In the genomic region with DNA sequence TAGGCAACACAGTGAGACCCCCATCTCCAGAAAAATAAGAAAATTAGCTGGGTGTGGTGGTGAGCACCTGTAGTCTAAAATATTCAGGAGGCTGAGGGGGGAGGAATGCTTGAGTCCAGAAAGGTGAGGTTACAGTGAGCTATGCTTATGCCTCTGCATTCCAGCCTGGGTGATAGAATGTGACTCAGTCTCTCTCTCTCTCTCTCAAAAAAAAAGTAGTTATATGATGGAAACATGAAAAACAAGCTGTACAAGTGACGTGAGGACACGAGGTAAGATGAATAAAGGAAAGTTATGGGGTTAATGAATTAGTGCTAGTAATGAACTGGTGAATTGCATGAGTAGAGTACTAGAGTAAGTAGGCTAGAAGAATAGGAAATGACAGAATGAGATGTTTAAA, we compare ENCODE assay signal across 22 cellular contexts. TPM values are rescaled to one million over a fixed set of nuclear protein-coding genes. Genes with fewer than 3 reads are reported as not detected.
DNase-seq lines count a peak whose midpoint lies in the region; ATAC-seq, FAIRE-seq and TF ChIP-seq lines count a peak whose summit lies in the region.
"Had no signal": no experiment of that assay in that cellular context is flagged by ENCODE, and none has a peak within 500 bp of the region (broad histone marks: within the 10 kb centered on the region; RNA-seq: fewer than 3 reads in every experiment).

No MANE protein-coding gene starts in this region.

- H3K4me3 Mint-ChIP-seq in natural killer cell treated with Interleukin-12 subunit alpha and Interleukin-12 subunit beta and Interleukin-15 and Interleukin-18, amount 100 ng/mL, for 72 hours, result peak overlapping the region; percentile 2
- H3K4me3 Mint-ChIP-seq in natural killer cell, result no peak overlapping the region
- H3K4me3 Mint-ChIP-seq: CD4-positive, alpha-beta memory T cell; GM23338; IgD-negative memory B cell had no signal

- no peaks in the 10 kb centered on the region for H3K27me3 Mint-ChIP-seq in natural killer cell treated with Interleukin-12 subunit alpha and Interleukin-12 subunit beta and Interleukin-15 and Interleukin-18, amount 100 ng/mL, for 72 hours
- peaks cover 0 to 5% of the 10 kb centered on the region in 2 donors for H3K27me3 Mint-ChIP-seq in natural killer cell (ENCODE audit: low read depth in 2 of 2)
- H3K27me3 Mint-ChIP-seq: CD4-positive, alpha-beta memory T cell had no signal

- TF ChIP-seq CTCF in natural killer cell (IDR thresholded peaks at IDR 0.05) (no peak), epithelial cell of esophagus (IDR thresholded peaks at IDR 0.05; ENCODE audit: insufficient read depth, low read depth, low read length, missing control alignments) (no peak)

- peak; percentile 20 for FAIRE-seq in HTR-8/SVneo (lab: Jason Lieb, UNC)
- FAIRE-seq: GM12891, RCC 7860 had no signal

- H3K36me3 Mint-ChIP-seq in natural killer cell treated with Interleukin-12 subunit alpha and Interleukin-12 subunit beta and Interleukin-15 and Interleukin-18, amount 100 ng/mL, for 72 hours, result peaks cover 4% of the 10 kb centered on the region
- no peaks in the 10 kb centered on the region for H3K36me3 Mint-ChIP-seq in natural killer cell
- H3K36me3 Mint-ChIP-seq: CD4-positive, alpha-beta memory T cell had no signal

- peaks cover 20 to 23% of the 10 kb centered on the region in 2 donors for H3K4me1 Mint-ChIP-seq in natural killer cell treated with Interleukin-12 subunit alpha and Interleukin-12 subunit beta and Interleukin-15 and Interleukin-18, amount 100 ng/mL, for 72 hours (ENCODE audit: low read depth in 2 of 2)
- H3K4me1 Mint-ChIP-seq in natural killer cell, result peaks cover 0 to 6% of the 10 kb centered on the region in 2 donors
- H3K4me1 Mint-ChIP-seq: GM23338 had no signal

- H3K4me3 ChIP-seq in epithelial cell of esophagus (ENCODE audit: low read length), result no peak overlapping the region
- H3K4me3 ChIP-seq: GM23338, SJCRH30 had no signal

- intact Hi-C loops in natural killer cell (cut with micrococcal nuclease), result no loop called here

- no peak for ATAC-seq in natural killer cell treated with Interleukin-12 subunit alpha and Interleukin-12 subunit beta and Interleukin-15 and Interleukin-18, amount 100 ng/mL, for 72 hours
- ATAC-seq in natural killer cell (no peak), HG03045 (IDR thresholded peaks at IDR 0.05; ENCODE audit: unreplicated experiment) (no peak)
- ATAC-seq: GM23338 had no signal

- H3K27ac Mint-ChIP-seq in natural killer cell treated with Interleukin-12 subunit alpha and Interleukin-12 subunit beta and Interleukin-15 and Interleukin-18, amount 100 ng/mL, for 72 hours, result peak overlapping the region in 1 of 2 donors; percentile 26
- no peak overlapping the region for H3K27ac Mint-ChIP-seq in natural killer cell
- H3K27ac Mint-ChIP-seq: CD4-positive, alpha-beta memory T cell; GM23338; IgD-negative memory B cell had no signal

- peaks cover 5% of the 10 kb centered on the region for H3K9me3 Mint-ChIP-seq in natural killer cell treated with Interleukin-12 subunit alpha and Interleukin-12 subunit beta and Interleukin-15 and Interleukin-18, amount 100 ng/mL, for 72 hours
- no peaks in the 10 kb centered on the region for H3K9me3 Mint-ChIP-seq in natural killer cell
- H3K9me3 Mint-ChIP-seq: GM23338 had no signal

- no peak for DNase-seq in natural killer cell treated with Interleukin-12 subunit alpha and Interleukin-12 subunit beta and Interleukin-15 and Interleukin-18, amount 100 ng/mL, for 72 hours (ENCODE audit: low spot score)
- no peak for DNase-seq in natural killer cell
- DNase-seq in HTR-8/SVneo (ENCODE audit: insufficient read length, low spot score), result no peak
- peak; percentile 56 for DNase-seq in epithelial cell of esophagus (ENCODE audit: low read depth)
- no peak for DNase-seq in pons (ENCODE audit: low spot score)
- DNase-seq in NCI-H2081 treated with DMSO at 0.1 percent for 48 hours (lab: John Stamatoyannopoulos, UW), result no peak
- DNase-seq: BE2C; Caco-2; CD4-positive, alpha-beta memory T cell; DND-41; HCEC 1CT; NCI-H1417; NCI-H1694 treated with DMSO at 0.1 percent for 48 hours; NCI-H446; NCI-H526; OCI-M1; SJCRH30 had no signal

RNA-seq across cellular contexts. Expression of gene CAMK2D, which starts 21.8 kb away (rescaled TPM):
- total RNA-seq in natural killer cell treated with Interleukin-12 subunit alpha and Interleukin-12 subunit beta and Interleukin-15 and Interleukin-18, amount 100 ng/mL, for 72 hours, result 10 to 100 TPM; 43.0 to 59.6 TPM
- 10 to 100 TPM; 31.6 to 40.1 (median 34.5) TPM for total RNA-seq in natural killer cell
